1 cellular context compared by ENCODE assay signal in genomic region chr2:215770668-215771067, GRCh38.
TF ChIP-seq lines count a peak whose summit lies in the region.

No MANE protein-coding gene starts in this region.

TF ChIP-seq in SK-N-SH treated with all-trans-retinoic acid at 6 μM for 48 hours, 23 proteins besides CTCF, POLR2A, EP300 and RAD21 (continued from another document):
- TF ChIP-seq, protein P1, sequence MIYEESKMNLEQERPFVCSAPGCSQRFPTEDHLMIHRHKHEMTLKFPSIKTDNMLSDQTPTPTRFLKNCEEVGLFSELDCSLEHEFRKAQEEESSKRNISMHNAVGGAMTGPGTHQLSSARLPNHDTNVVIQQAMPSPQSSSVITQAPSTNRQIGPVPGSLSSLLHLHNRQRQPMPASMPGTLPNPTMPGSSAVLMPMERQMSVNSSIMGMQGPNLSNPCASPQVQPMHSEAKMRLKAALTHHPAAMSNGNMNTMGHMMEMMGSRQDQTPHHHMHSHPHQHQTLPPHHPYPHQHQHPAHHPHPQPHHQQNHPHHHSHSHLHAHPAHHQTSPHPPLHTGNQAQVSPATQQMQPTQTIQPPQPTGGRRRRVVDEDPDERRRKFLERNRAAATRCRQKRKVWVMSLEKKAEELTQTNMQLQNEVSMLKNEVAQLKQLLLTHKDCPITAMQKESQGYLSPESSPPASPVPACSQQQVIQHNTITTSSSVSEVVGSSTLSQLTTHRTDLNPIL (CRISPR knock-in tag; IDR thresholded peaks at IDR 0.05; ENCODE audit: low read depth), result no peak
- TF ChIP-seq PATZ1 (CRISPR knock-in tag; IDR thresholded peaks at IDR 0.05; ENCODE audit: borderline replicate concordance) (no peak), ZNF565 (CRISPR knock-in tag; conservative IDR thresholded peaks at IDR 0.05; ENCODE audit: low read depth) (no peak)
TF ChIP-seq in SK-N-SH treated with all-trans-retinoic acid at 6 μM for 48 hours: peak in this region for 0.
